10 cellular contexts compared by ENCODE assay signal in genomic region chr10:932589-932988, GRCh38. TPM values are rescaled to one million over a fixed set of nuclear protein-coding genes. Genes with fewer than 3 reads are reported as not detected.
DNase-seq lines count a peak whose midpoint lies in the region; ATAC-seq and TF ChIP-seq lines count a peak whose summit lies in the region.
"Had no signal": no experiment of that assay in that cellular context is flagged by ENCODE, and none has a peak within 500 bp of the region (broad histone marks: within the 10 kb centered on the region; RNA-seq: fewer than 3 reads in every experiment).

No MANE protein-coding gene starts in this region.

- no peaks in the 10 kb centered on the region for H3K27me3 Mint-ChIP-seq in activated naive CD4-positive, alpha-beta T cell treated with anti-CD3 and anti-CD28 coated beads, Interleukin-2, amount 50 U/mL, for 24 hours

- peak overlapping the region; percentile 86 for H3K27ac Mint-ChIP-seq in activated naive CD4-positive, alpha-beta T cell treated with anti-CD3 and anti-CD28 coated beads, Interleukin-2, amount 50 U/mL, for 24 hours

- H3K27ac ChIP-seq in adrenal gland, result peak overlapping the region in 4 of 5 donors; percentile 86 to 100 (median 95)

- no peak for TF ChIP-seq POLR2A in adrenal gland (IDR thresholded peaks at IDR 0.05)

- no peak for DNase-seq in activated naive CD4-positive, alpha-beta T cell treated with Interleukin-2 at 50 U/mL for 16 hours
- DNase-seq in adrenal gland, result peak in 5 of 7 donors; percentile 26 to 51 (median 35)
- DNase-seq in mucosa of descending colon, result peak in 2 of 3 donors; percentile 47 to 70
- DNase-seq in ureter (ENCODE audit: low spot score), result peak; percentile 53
- no peak for DNase-seq in central memory CD4-positive, alpha-beta T cell
- DNase-seq in stimulated activated CD4-positive, alpha-beta T cell treated with anti-CD3 and anti-CD28 coated beads, Interleukin-15, amount 100 ng/mL, for 24 hours, result no peak
- DNase-seq: BE2C, foreskin fibroblast had no signal

- H3K36me3 ChIP-seq in adrenal gland (replicated peaks in 1 of 2) (no peaks in the 10 kb centered on the region), mucosa of descending colon (ENCODE audit: low read depth) (peaks cover 3% of the 10 kb centered on the region)
- H3K36me3 ChIP-seq: BE2C had no signal

- no peak for TF ChIP-seq CTCF in adrenal gland (IDR thresholded peaks at IDR 0.05)
- no peak for TF ChIP-seq CTCF in mucosa of descending colon (IDR thresholded peaks at IDR 0.05)

- H3K4me1 ChIP-seq in adrenal gland (replicated peaks in 1 of 2), result peaks cover 21 to 23% of the 10 kb centered on the region in 2 donors
- peaks cover 22% of the 10 kb centered on the region for H3K4me1 ChIP-seq in mucosa of descending colon (ENCODE audit: low read depth)
- H3K4me1 ChIP-seq: BE2C had no signal

- H3K27me3 ChIP-seq in adrenal gland, result no peaks in the 10 kb centered on the region
- H3K27me3 ChIP-seq: BE2C had no signal

- WGBS in adrenal gland, 4 donors, result 77 to 89% (median 84%) methylated on average over 9 to 28 of the region's 28 CpGs

- intact Hi-C loops in adrenal gland (cut with DNase I) (loop anchor here in 1 of 2 donors (10.0 kb wide), 1 partner anchor 52 kb away; the partner anchor contains the start of gene GTPBP4), mucosa of descending colon (cut with DNase I, micrococcal nuclease) (no loop called here)

- H3K9me3 ChIP-seq in adrenal gland (replicated peaks in 1 of 3) (no peaks in the 10 kb centered on the region), mucosa of descending colon (no peaks in the 10 kb centered on the region)
- H3K9me3 ChIP-seq: BE2C had no signal

- no peaks in the 10 kb centered on the region for H3K9me3 Mint-ChIP-seq in activated naive CD4-positive, alpha-beta T cell treated with anti-CD3 and anti-CD28 coated beads, Interleukin-2, amount 50 U/mL, for 24 hours

- peak overlapping the region in 2 of 4 donors; percentile 70 to 95 for H3K4me3 ChIP-seq in adrenal gland
- no peak overlapping the region for H3K4me3 ChIP-seq in mucosa of descending colon

- H3K4me1 Mint-ChIP-seq in activated naive CD4-positive, alpha-beta T cell treated with anti-CD3 and anti-CD28 coated beads, Interleukin-2, amount 50 U/mL, for 24 hours, result peaks cover 32% of the 10 kb centered on the region

- peak overlapping the region; percentile 79 for H3K4me3 Mint-ChIP-seq in activated naive CD4-positive, alpha-beta T cell treated with anti-CD3 and anti-CD28 coated beads, Interleukin-2, amount 50 U/mL, for 24 hours

- peaks cover 5% of the 10 kb centered on the region for H3K36me3 Mint-ChIP-seq in activated naive CD4-positive, alpha-beta T cell treated with anti-CD3 and anti-CD28 coated beads, Interleukin-2, amount 50 U/mL, for 24 hours

- no peak for ATAC-seq in mucosa of descending colon
- no peak for ATAC-seq in HG02610 (IDR thresholded peaks at IDR 0.05; ENCODE audit: unreplicated experiment)

RNA-seq across cellular contexts. Expression of gene LARP4B, which starts 1.1 kb away (rescaled TPM):
- total RNA-seq in adrenal gland (100 to 1,000 TPM in 2 of 8 donors, 10 to 100 TPM in 6; 33.7 to 145 (median 80.6) TPM), mucosa of descending colon (100 to 1,000 TPM in 2 of 3 donors, 10 to 100 TPM in 1; 97.5 to 155 (median 116) TPM), ureter (125 TPM)
- polyA plus RNA-seq in adrenal gland, result 10 to 100 TPM; 17.2 to 63.0 (median 18.1) TPM

RNA-seq across cellular contexts. Expression of gene GTPBP4, which starts 55.6 kb away (rescaled TPM):
- total RNA-seq in adrenal gland, result 100 to 1,000 TPM in 1 of 8 donors, 10 to 100 TPM in 7; 15.2 to 134 (median 29.9) TPM
- 100 to 1,000 TPM in 1 of 3 donors, 10 to 100 TPM in 2; 25.9 to 196 (median 33.8) TPM for polyA plus RNA-seq in adrenal gland
- 10 to 100 TPM; 19.2 to 27.8 (median 26.6) TPM for total RNA-seq in mucosa of descending colon
- total RNA-seq in ureter, result 53.5 TPM

Comparison
In these comparisons a context has a peak if more than half of its experiments do, and no peak if none do; other contexts are left out.
1. DNase-seq: peak in adrenal gland (5 of 7), mucosa of descending colon (2 of 3) and ureter (single experiment); none in activated naive CD4-positive, alpha-beta T cell treated with Interleukin-2 at 50 U/mL for 16 hours (single experiment), central memory CD4-positive, alpha-beta T cell (single experiment) and stimulated activated CD4-positive, alpha-beta T cell treated with anti-CD3 and anti-CD28 coated beads, Interleukin-15, amount 100 ng/mL, for 24 hours (single experiment).